ENCODE assay signal across 1 cellular context in genomic region chr11:118194835-118195627, GRCh38.
TF ChIP-seq lines count a peak whose summit lies in the region.

No MANE protein-coding gene starts in this region.

TF ChIP-seq in HCT116, 20 proteins besides CTCF, POLR2A, EP300 and RAD21 (continued from another document):
- TF ChIP-seq ELF1 (IDR thresholded peaks at IDR 0.05; ENCODE audit: borderline replicate concordance, low read depth) (no peak), POLR2AphosphoS5 (IDR thresholded peaks at IDR 0.05; ENCODE audit: low read depth, low read length) (no peak), EZH2phosphoT487 (IDR thresholded peaks at IDR 0.05; ENCODE audit: borderline replicate concordance) (no peak)
